ENCODE assay signal across 10 cellular contexts in the genomic region with DNA sequence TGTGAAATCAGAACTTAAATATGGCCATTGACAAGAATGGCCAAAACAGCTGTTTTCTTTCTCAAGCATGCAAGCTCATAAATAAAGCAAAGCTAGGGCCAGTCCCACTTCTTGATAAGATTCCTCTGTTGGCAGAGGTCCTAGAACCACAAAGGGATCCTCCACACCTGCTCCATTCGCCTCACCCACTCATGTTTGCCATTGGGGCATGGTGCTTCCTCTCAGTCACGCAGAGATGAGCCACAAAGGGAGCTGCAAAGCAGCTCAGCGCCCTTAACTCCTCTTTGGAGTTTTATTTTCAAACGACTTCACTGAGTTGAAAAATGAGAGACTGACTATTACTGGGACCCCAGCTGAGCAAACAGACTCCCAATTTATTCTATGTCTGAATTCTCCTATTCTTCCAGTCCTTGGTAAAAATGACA. TPM values are rescaled to one million over a fixed set of nuclear protein-coding genes. Genes with fewer than 3 reads are reported as not detected.
DNase-seq lines count a peak whose midpoint lies in the region; ATAC-seq and TF ChIP-seq lines count a peak whose summit lies in the region.
"Had no signal": no experiment of that assay in that cellular context is flagged by ENCODE, and none has a peak within 500 bp of the region (broad histone marks: within the 10 kb centered on the region; RNA-seq: fewer than 3 reads in every experiment).

No MANE protein-coding gene starts in this region.

- H3K4me3 Mint-ChIP-seq in stimulated activated naive CD8-positive, alpha-beta T cell treated with anti-CD3 and anti-CD28 coated beads, Interleukin-15, amount 100 ng/mL, for 72 hours = no peak overlapping the region

- WGBS in SK-N-SH (ENCODE audit: low lambda C conversion rate) = 69% methylated on average over 4 of the region's 4 CpGs

- no peaks in the 10 kb centered on the region for H3K36me3 ChIP-seq in SK-N-SH (replicated peaks in 1 of 2; ENCODE audit: control insufficient read depth in 1 of 2, insufficient read depth in 2 of 2, low read length in 1 of 2)

- no peaks in the 10 kb centered on the region for H4K20me1 ChIP-seq in SK-N-SH (ENCODE audit: insufficient read depth)

- H2AFZ ChIP-seq in SK-N-SH (ENCODE audit: low read depth) = no peak overlapping the region

- TF ChIP-seq RAD21 in SK-N-SH (IDR thresholded peaks at IDR 0.05; ENCODE audit: low read length) = no peak

- H3F3A ChIP-seq in SK-N-SH (replicated peaks; ENCODE audit: insufficient read depth) = peaks cover 13% of the 10 kb centered on the region

- no peak for DNase-seq in SK-N-SH
- DNase-seq in left lobe of liver (ENCODE audit: low spot score) = peak; percentile 30
- no peak for DNase-seq in stimulated activated naive CD8-positive, alpha-beta T cell treated with anti-CD3 and anti-CD28 coated beads, Interleukin-15, amount 100 ng/mL, for 72 hours
- DNase-seq in NCI-H526 (lab: John Stamatoyannopoulos, UW) = no peak
- DNase-seq: activated CD4-positive, alpha-beta T cell treated with anti-CD3 and anti-CD28 coated beads for 4 hours; naive thymus-derived CD8-positive, alpha-beta T cell had no signal

- H3K27me3 Mint-ChIP-seq in stimulated activated naive CD8-positive, alpha-beta T cell treated with anti-CD3 and anti-CD28 coated beads, Interleukin-15, amount 100 ng/mL, for 72 hours = no peaks in the 10 kb centered on the region

- POLR2A ChIA-PET in SK-N-SH (lab: Yijun Ruan, JAX) = interaction anchor here (1.4 to 1.6 kb wide), 2 partner anchors 24 to 67 kb away, joined by 3 to 5 read pairs; a partner anchor contains a TSS

- TF ChIP-seq EP300 in SK-N-SH (IDR thresholded peaks at IDR 0.05; ENCODE audit: borderline replicate concordance in 1 of 2, low read depth in 1 of 2, low read length in 1 of 2) = no peak

- H3K27ac ChIP-seq in SK-N-SH (ENCODE audit: low read depth in 2 of 2, low read length in 1 of 2) = no peak overlapping the region; a peak in 1 of 4 replicates
- H3K27ac ChIP-seq in VCaP = peak overlapping the region; percentile 57

- no peak overlapping the region for H3K27ac Mint-ChIP-seq in stimulated activated naive CD8-positive, alpha-beta T cell treated with anti-CD3 and anti-CD28 coated beads, Interleukin-15, amount 100 ng/mL, for 72 hours

- CTCF ChIA-PET in SK-N-SH (lab: Yijun Ruan, JAX) = interaction anchor here (0.7 to 2.4 kb wide), 11 partner anchors 17 to 754 kb away, joined by 3 to 13 read pairs (median 3); a partner anchor contains a TSS

- H3K79me2 ChIP-seq in SK-N-SH (ENCODE audit: insufficient read depth) = no peaks in the 10 kb centered on the region

- H3K9me2 ChIP-seq in SK-N-SH = no peaks in the 10 kb centered on the region

- H3K4me1 ChIP-seq in SK-N-SH (ENCODE audit: control insufficient read depth in 1 of 2, insufficient read depth in 2 of 2, low read depth in 1 of 2, low read length in 1 of 2) = peaks cover 5 to 11% of the 10 kb centered on the region in 2 experiments; a peak in 2 of 4 replicates

- no peak for TF ChIP-seq CTCF in SK-N-SH (IDR thresholded peaks at IDR 0.05)
- TF ChIP-seq CTCF in VCaP (conservative IDR thresholded peaks at IDR 0.05) = no peak

- no peak overlapping the region for H3K4me3 ChIP-seq in SK-N-SH (ENCODE audit: low read depth in 2 of 2, low read length in 1 of 2)

- peaks cover 20% of the 10 kb centered on the region for H3K4me1 Mint-ChIP-seq in stimulated activated naive CD8-positive, alpha-beta T cell treated with anti-CD3 and anti-CD28 coated beads, Interleukin-15, amount 100 ng/mL, for 72 hours

- ATAC-seq in SK-N-SH treated with all-trans-retinoic acid at 6 μM for 48 hours (no peak), left lobe of liver (no peak), HG03039 (IDR thresholded peaks at IDR 0.05; ENCODE audit: unreplicated experiment) (no peak), GM21786 (IDR thresholded peaks at IDR 0.05; ENCODE audit: unreplicated experiment) (no peak)
- ATAC-seq in stimulated activated naive CD8-positive, alpha-beta T cell treated with anti-CD3 and anti-CD28 coated beads, Interleukin-15, amount 100 ng/mL, for 72 hours = no peak
- ATAC-seq: naive thymus-derived CD8-positive, alpha-beta T cell had no signal

- no peak overlapping the region for H3K9ac ChIP-seq in SK-N-SH

- H3K9me3 ChIP-seq in SK-N-SH = no peaks in the 10 kb centered on the region

- H3K9me3 Mint-ChIP-seq in stimulated activated naive CD8-positive, alpha-beta T cell treated with anti-CD3 and anti-CD28 coated beads, Interleukin-15, amount 100 ng/mL, for 72 hours = no peaks in the 10 kb centered on the region
- H3K9me3 Mint-ChIP-seq: naive thymus-derived CD8-positive, alpha-beta T cell had no signal

- H3K27me3 ChIP-seq in SK-N-SH (ENCODE audit: insufficient read depth) = no peaks in the 10 kb centered on the region

- 0 out of 2 replicates have a peak overlapping the region, but pooled peaks have one; percentile 7 for H3K4me2 ChIP-seq in SK-N-SH

TF ChIP-seq in SK-N-SH, 30 proteins besides CTCF, POLR2A, EP300 and RAD21 (continues in another document):
- TF ChIP-seq, protein P1, sequence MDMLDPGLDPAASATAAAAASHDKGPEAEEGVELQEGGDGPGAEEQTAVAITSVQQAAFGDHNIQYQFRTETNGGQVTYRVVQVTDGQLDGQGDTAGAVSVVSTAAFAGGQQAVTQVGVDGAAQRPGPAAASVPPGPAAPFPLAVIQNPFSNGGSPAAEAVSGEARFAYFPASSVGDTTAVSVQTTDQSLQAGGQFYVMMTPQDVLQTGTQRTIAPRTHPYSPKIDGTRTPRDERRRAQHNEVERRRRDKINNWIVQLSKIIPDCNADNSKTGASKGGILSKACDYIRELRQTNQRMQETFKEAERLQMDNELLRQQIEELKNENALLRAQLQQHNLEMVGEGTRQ (IDR thresholded peaks at IDR 0.05; ENCODE audit: borderline replicate concordance, low read depth, low read length) = no peak
- TF ChIP-seq ELF1 (IDR thresholded peaks at IDR 0.05) (no peak), RFX5 (IDR thresholded peaks at IDR 0.05; ENCODE audit: low read length) (no peak), NFIC (IDR thresholded peaks at IDR 0.05; ENCODE audit: borderline replicate concordance) (no peak), GABPA (IDR thresholded peaks at IDR 0.05; ENCODE audit: low read depth) (no peak), RXRA (IDR thresholded peaks at IDR 0.05; ENCODE audit: borderline replicate concordance, low read depth) (no peak), FOXM1 (IDR thresholded peaks at IDR 0.05; ENCODE audit: low read depth) (no peak), CHD2 (IDR thresholded peaks at IDR 0.05; ENCODE audit: low read length, partially characterized antibody) (no peak), YY1 (IDR thresholded peaks at IDR 0.05; ENCODE audit: low read depth) (no peak), JUND (IDR thresholded peaks at IDR 0.05) (no peak), SIN3A (IDR thresholded peaks at IDR 0.05; ENCODE audit: borderline replicate concordance, low read depth, low read length) (no peak), TCF12 (IDR thresholded peaks at IDR 0.05) (no peak)
- TF ChIP-seq, protein P2, sequence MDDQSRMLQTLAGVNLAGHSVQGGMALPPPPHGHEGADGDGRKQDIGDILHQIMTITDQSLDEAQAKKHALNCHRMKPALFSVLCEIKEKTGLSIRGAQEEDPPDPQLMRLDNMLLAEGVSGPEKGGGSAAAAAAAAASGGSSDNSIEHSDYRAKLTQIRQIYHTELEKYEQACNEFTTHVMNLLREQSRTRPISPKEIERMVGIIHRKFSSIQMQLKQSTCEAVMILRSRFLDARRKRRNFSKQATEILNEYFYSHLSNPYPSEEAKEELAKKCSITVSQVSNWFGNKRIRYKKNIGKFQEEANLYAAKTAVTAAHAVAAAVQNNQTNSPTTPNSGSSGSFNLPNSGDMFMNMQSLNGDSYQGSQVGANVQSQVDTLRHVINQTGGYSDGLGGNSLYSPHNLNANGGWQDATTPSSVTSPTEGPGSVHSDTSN (IDR thresholded peaks at IDR 0.05) = no peak

TF ChIP-seq in SK-N-SH treated with all-trans-retinoic acid at 6 μM for 48 hours, 23 proteins besides CTCF, POLR2A, EP300 and RAD21 (continues in another document):
- TF ChIP-seq, protein P3, sequence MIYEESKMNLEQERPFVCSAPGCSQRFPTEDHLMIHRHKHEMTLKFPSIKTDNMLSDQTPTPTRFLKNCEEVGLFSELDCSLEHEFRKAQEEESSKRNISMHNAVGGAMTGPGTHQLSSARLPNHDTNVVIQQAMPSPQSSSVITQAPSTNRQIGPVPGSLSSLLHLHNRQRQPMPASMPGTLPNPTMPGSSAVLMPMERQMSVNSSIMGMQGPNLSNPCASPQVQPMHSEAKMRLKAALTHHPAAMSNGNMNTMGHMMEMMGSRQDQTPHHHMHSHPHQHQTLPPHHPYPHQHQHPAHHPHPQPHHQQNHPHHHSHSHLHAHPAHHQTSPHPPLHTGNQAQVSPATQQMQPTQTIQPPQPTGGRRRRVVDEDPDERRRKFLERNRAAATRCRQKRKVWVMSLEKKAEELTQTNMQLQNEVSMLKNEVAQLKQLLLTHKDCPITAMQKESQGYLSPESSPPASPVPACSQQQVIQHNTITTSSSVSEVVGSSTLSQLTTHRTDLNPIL (CRISPR knock-in tag; IDR thresholded peaks at IDR 0.05; ENCODE audit: low read depth) = no peak
- TF ChIP-seq ARNTL (CRISPR knock-in tag; IDR thresholded peaks at IDR 0.05; ENCODE audit: borderline replicate concordance, low read depth) (no peak), ZFP30 (CRISPR knock-in tag; IDR thresholded peaks at IDR 0.05) (no peak), RARB (CRISPR knock-in tag; IDR thresholded peaks at IDR 0.05) (no peak), GLIS3 (CRISPR knock-in tag; IDR thresholded peaks at IDR 0.05) (no peak), BACH2 (CRISPR knock-in tag; IDR thresholded peaks at IDR 0.05; ENCODE audit: borderline replicate concordance) (no peak), OSR1 (CRISPR knock-in tag; IDR thresholded peaks at IDR 0.05) (no peak), ZNF8 (CRISPR knock-in tag; IDR thresholded peaks at IDR 0.05) (no peak), SNAI2 (CRISPR knock-in tag; IDR thresholded peaks at IDR 0.05) (no peak), PPARA (CRISPR knock-in tag; IDR thresholded peaks at IDR 0.05; ENCODE audit: borderline replicate concordance) (no peak), ZC3H10 (CRISPR knock-in tag; IDR thresholded peaks at IDR 0.05) (no peak), ESRRG (CRISPR knock-in tag; IDR thresholded peaks at IDR 0.05) (no peak), CSDC2 (CRISPR knock-in tag; IDR thresholded peaks at IDR 0.05) (no peak)

RNA-seq across cellular contexts. Expression of a gene that starts 16.6 kb away (rescaled TPM):
- 2.9 and 3.7 TPM in 2 replicates for polyA plus RNA-seq in SK-N-SH (2012; rRNA removed)
- polyA plus RNA-seq in SK-N-SH (2012; cell fraction: cytosol; rRNA removed) = 4.7 and 5.1 TPM in 2 replicates
- polyA plus RNA-seq in SK-N-SH (2012; cell fraction: nucleus; rRNA removed) = 1.2 and 1.7 TPM in 2 replicates
- 6.6 TPM for total RNA-seq in left lobe of liver

RNA-seq across cellular contexts. Expression of a gene that starts 23.5 kb away (rescaled TPM):
- polyA plus RNA-seq in SK-N-SH (2012; rRNA removed) = 13.6 and 16.3 TPM in 2 replicates
- polyA plus RNA-seq in SK-N-SH (2012; cell fraction: cytosol; rRNA removed) = 10.4 and 11.8 TPM in 2 replicates
- polyA plus RNA-seq in SK-N-SH (2012; cell fraction: nucleus; rRNA removed) = 10.6 and 13.9 TPM in 2 replicates
- 8.3 TPM for total RNA-seq in left lobe of liver
